ENCODE assay signal across 18 cellular contexts in genomic region chr20:4342631-4343030, GRCh38.
A peak's percentile ranks its signal among the peaks of the same experiment; 100 is the strongest.
DNase-seq lines count a peak whose midpoint lies in the region; ATAC-seq and TF ChIP-seq lines count a peak whose summit lies in the region.
"Had no signal": no experiment of that assay in that cellular context is flagged by ENCODE, and none has a peak within 500 bp of the region (broad histone marks: within the 10 kb centered on the region; RNA-seq: fewer than 3 reads in every experiment).

No MANE protein-coding gene starts in this region.

- H3K4me2 ChIP-seq in GM23338, result no peak overlapping the region; the same call in 1 of the 2 replicates

- no peak overlapping the region for H3K4me3 ChIP-seq in GM23338
- no peak overlapping the region for H3K4me3 ChIP-seq in thyroid gland (replicated peaks in 1 of 3)
- H3K4me3 ChIP-seq: Peyer's patch had no signal

- DNase-seq in GM23338 (ENCODE audit: low spot score) (no peak), amniotic epithelial cell (ENCODE audit: low read depth) (peak; percentile 6), islet precursor cell (peak; percentile 14), type B pancreatic cell (ENCODE audit: extremely low spot score, unreplicated experiment) (no peak), thyroid gland (no peak)
- DNase-seq in activated CD4-positive, alpha-beta T cell treated with anti-CD3 and anti-CD28 coated beads, Interleukin-2, amount 10 ng/mL, durations not matched to agents 7 days and 5 days, result no peak
- DNase-seq: C1 segment of cervical spinal cord, Karpas-422, NCI-H1048, NCI-H1436 treated with DMSO at 0.1 percent for 48 hours, NCI-H2029 treated with DMSO at 0.1 percent for 48 hours, NCI-H2171, NCI-H446, NCI-H69, Peyer's patch had no signal

- peak overlapping the region; percentile 91 for H2AFZ ChIP-seq in GM23338

- H3K27me3 ChIP-seq in GM23338 (ENCODE audit: insufficient read depth) (no peaks in the 10 kb centered on the region), thyroid gland (no peaks in the 10 kb centered on the region)
- H3K27me3 ChIP-seq: Peyer's patch had no signal

- no peaks in the 10 kb centered on the region for H3K9me3 ChIP-seq in thyroid gland
- H3K9me3 ChIP-seq: Peyer's patch had no signal

- POLR2A ChIA-PET in activated CD4-positive, alpha-beta T cell treated with anti-CD3 and anti-CD28 coated beads, Interleukin-2, amount 10 ng/mL, durations not matched to agents 7 days and 5 days (lab: Charles Lee), result no interaction called here

- H3K4me1 ChIP-seq in GM23338 (ENCODE audit: insufficient read depth) (peaks cover 14% of the 10 kb centered on the region), thyroid gland (peaks cover 0 to 12% of the 10 kb centered on the region in 2 donors)
- H3K4me1 ChIP-seq: Peyer's patch had no signal

- no peaks in the 10 kb centered on the region for H3K9me3 Mint-ChIP-seq in GM23338
- H3K9me3 Mint-ChIP-seq in type B pancreatic cell, result no peaks in the 10 kb centered on the region
- H3K9me3 Mint-ChIP-seq in activated CD4-positive, alpha-beta T cell treated with anti-CD3 and anti-CD28 coated beads, Interleukin-2, amount 10 ng/mL, durations not matched to agents 7 days and 5 days, result no peaks in the 10 kb centered on the region

- H3K27me3 Mint-ChIP-seq in GM23338 (ENCODE audit: insufficient read depth, low read depth, poor library complexity) (no peaks in the 10 kb centered on the region), type B pancreatic cell (peaks cover 20% of the 10 kb centered on the region)
- H3K27me3 Mint-ChIP-seq in activated CD4-positive, alpha-beta T cell treated with anti-CD3 and anti-CD28 coated beads, Interleukin-2, amount 10 ng/mL, durations not matched to agents 7 days and 5 days, result peaks cover 45% of the 10 kb centered on the region

- H3K36me3 ChIP-seq in GM23338 (ENCODE audit: insufficient read depth) (no peaks in the 10 kb centered on the region), thyroid gland (no peaks in the 10 kb centered on the region)
- H3K36me3 ChIP-seq: Peyer's patch had no signal

- H3F3A ChIP-seq in GM23338 (replicated peaks; ENCODE audit: low read depth), result no peaks in the 10 kb centered on the region

- no peak for TF ChIP-seq POLR2A in thyroid gland (IDR thresholded peaks at IDR 0.05)

- H3K9me2 ChIP-seq in GM23338 (ENCODE audit: insufficient read depth), result no peaks in the 10 kb centered on the region; the same call in 1 of the 2 replicates

- no peak for ATAC-seq in GM23338
- ATAC-seq in HG02981 (IDR thresholded peaks at IDR 0.05; ENCODE audit: unreplicated experiment), result no peak
- ATAC-seq: Right ventricle myocardium inferior had no signal

- TF ChIP-seq CTCF in GM23338 (conservative IDR thresholded peaks at IDR 0.05; ENCODE audit: low read depth in 2 of 2), result no peak
- no peak for TF ChIP-seq CTCF in type B pancreatic cell (conservative IDR thresholded peaks at IDR 0.05)
- TF ChIP-seq CTCF in thyroid gland (IDR thresholded peaks at IDR 0.05), result no peak

- WGBS in thyroid gland, 2 donors, result 53 to 55% methylated on average over 4 of the region's 4 CpGs

- CTCF ChIA-PET in activated CD4-positive, alpha-beta T cell treated with anti-CD3 and anti-CD28 coated beads, Interleukin-2, amount 10 ng/mL, durations not matched to agents 7 days and 5 days (lab: Charles Lee), result interaction anchor here (0.7 kb wide), 1 partner anchor 33 kb away, joined by 3 read pairs; no protein-coding TSS in a partner anchor

- H3K79me2 ChIP-seq in GM23338 (replicated peaks; ENCODE audit: insufficient read depth), result no peaks in the 10 kb centered on the region

- H3K27ac Mint-ChIP-seq in GM23338, result no peak overlapping the region
- H3K27ac Mint-ChIP-seq in type B pancreatic cell, result no peak overlapping the region
- no peak overlapping the region for H3K27ac Mint-ChIP-seq in activated CD4-positive, alpha-beta T cell treated with anti-CD3 and anti-CD28 coated beads, Interleukin-2, amount 10 ng/mL, durations not matched to agents 7 days and 5 days

- intact Hi-C loops in thyroid gland (cut with DNase I), result no loop called here

- H4K20me1 ChIP-seq in GM23338 (replicated peaks; ENCODE audit: insufficient read depth), result no peaks in the 10 kb centered on the region

- H3K36me3 Mint-ChIP-seq in GM23338 (ENCODE audit: low read depth) (no peaks in the 10 kb centered on the region), type B pancreatic cell (no peaks in the 10 kb centered on the region)
- no peaks in the 10 kb centered on the region for H3K36me3 Mint-ChIP-seq in activated CD4-positive, alpha-beta T cell treated with anti-CD3 and anti-CD28 coated beads, Interleukin-2, amount 10 ng/mL, durations not matched to agents 7 days and 5 days (ENCODE audit: low read depth)

- H3K27ac ChIP-seq in GM23338 (ENCODE audit: low read depth), result no peak overlapping the region
- H3K27ac ChIP-seq in thyroid gland, result no peak overlapping the region
- H3K27ac ChIP-seq: HL-60, Peyer's patch had no signal

- H3K4me1 Mint-ChIP-seq in GM23338 (peaks cover 10% of the 10 kb centered on the region), type B pancreatic cell (ENCODE audit: unreplicated experiment) (peaks cover 14% of the 10 kb centered on the region)
- H3K4me1 Mint-ChIP-seq in activated CD4-positive, alpha-beta T cell treated with anti-CD3 and anti-CD28 coated beads, Interleukin-2, amount 10 ng/mL, durations not matched to agents 7 days and 5 days, result no peaks in the 10 kb centered on the region

- H3K4me3 Mint-ChIP-seq in GM23338 (no peak overlapping the region), type B pancreatic cell (peak overlapping the region; percentile 17)
- no peak overlapping the region for H3K4me3 Mint-ChIP-seq in activated CD4-positive, alpha-beta T cell treated with anti-CD3 and anti-CD28 coated beads, Interleukin-2, amount 10 ng/mL, durations not matched to agents 7 days and 5 days

TF ChIP-seq in GM23338, 12 proteins besides CTCF, POLR2A, EP300 and RAD21 (continues in another document):
- TF ChIP-seq ZNF462 (CRISPR knock-in tag; IDR thresholded peaks at IDR 0.05) (no peak), ZNF331 (CRISPR knock-in tag; IDR thresholded peaks at IDR 0.05; ENCODE audit: low read depth) (no peak), STAT1 (IDR thresholded peaks at IDR 0.05; ENCODE audit: unreplicated experiment) (no peak), JUNB (IDR thresholded peaks at IDR 0.05; ENCODE audit: unreplicated experiment) (no peak), EZH2phosphoT487 (IDR thresholded peaks at IDR 0.05; ENCODE audit: unreplicated experiment) (no peak), POLR2AphosphoS5 (IDR thresholded peaks at IDR 0.05; ENCODE audit: low read depth) (no peak), CREB1 (CRISPR knock-in tag; IDR thresholded peaks at IDR 0.05; ENCODE audit: low read depth) (no peak)

Comparison
In these comparisons a context has a peak if more than half of its experiments do, and no peak if none do; other contexts are left out.
1. DNase-seq: peak in amniotic epithelial cell (single experiment) and islet precursor cell (single experiment); none in GM23338 (single experiment), type B pancreatic cell (single experiment), thyroid gland (0 of 2) and activated CD4-positive, alpha-beta T cell treated with anti-CD3 and anti-CD28 coated beads, Interleukin-2, amount 10 ng/mL, durations not matched to agents 7 days and 5 days (single experiment).